8 cellular contexts compared by ENCODE assay signal in genomic region chr11:72821920-72822799, GRCh38. TPM values are rescaled to one million over a fixed set of nuclear protein-coding genes. Genes with fewer than 3 reads are reported as not detected.
DNase-seq lines count a peak whose midpoint lies in the region; ATAC-seq and TF ChIP-seq lines count a peak whose summit lies in the region.

No MANE protein-coding gene starts in this region.

- peak; percentile 16 for TF ChIP-seq POLR2A in erythroblast (IDR thresholded peaks at IDR 0.05; ENCODE audit: low read length)

- ATAC-seq in HG02623 (IDR thresholded peaks at IDR 0.05; ENCODE audit: unreplicated experiment) (peak; percentile 39), GM18870 (IDR thresholded peaks at IDR 0.05; ENCODE audit: unreplicated experiment) (no peak)

- DNase-seq in DMS153 (lab: John Stamatoyannopoulos, UW) (peak; percentile 80), NCI-H748 treated with DMSO at 0.1 percent for 48 hours (lab: John Stamatoyannopoulos, UW) (peak; percentile 82), erythroblast (lab: John Stamatoyannopoulos, UW) (peak; percentile 86 to 91), mucosa of gallbladder (ENCODE audit: low spot score) (peak; percentile 91)
- DNase-seq in activated T-cell treated with anti-CD3 and anti-CD28 coated beads, Interleukin-2, amount 50 U/mL, for 48 hours = peak; percentile 93 to 96
- peak; percentile 61 to 81 for DNase-seq in stimulated activated CD8-positive, alpha-beta memory T cell treated with anti-CD3 and anti-CD28 coated beads, Interleukin-2, amount 100 ng/mL, for 48 hours (ENCODE audit: low read depth in 2 of 2)

RNA-seq across cellular contexts. Expression of gene ATG16L2, which starts 7.9 kb away (rescaled TPM):
- 62.2 TPM for total RNA-seq in mucosa of gallbladder

RNA-seq across cellular contexts. Expression of gene STARD10, which starts 28.3 kb away (rescaled TPM):
- 540 TPM for total RNA-seq in mucosa of gallbladder
